Comparison of ENCODE assay signal across 8 cellular contexts in the genomic region with DNA sequence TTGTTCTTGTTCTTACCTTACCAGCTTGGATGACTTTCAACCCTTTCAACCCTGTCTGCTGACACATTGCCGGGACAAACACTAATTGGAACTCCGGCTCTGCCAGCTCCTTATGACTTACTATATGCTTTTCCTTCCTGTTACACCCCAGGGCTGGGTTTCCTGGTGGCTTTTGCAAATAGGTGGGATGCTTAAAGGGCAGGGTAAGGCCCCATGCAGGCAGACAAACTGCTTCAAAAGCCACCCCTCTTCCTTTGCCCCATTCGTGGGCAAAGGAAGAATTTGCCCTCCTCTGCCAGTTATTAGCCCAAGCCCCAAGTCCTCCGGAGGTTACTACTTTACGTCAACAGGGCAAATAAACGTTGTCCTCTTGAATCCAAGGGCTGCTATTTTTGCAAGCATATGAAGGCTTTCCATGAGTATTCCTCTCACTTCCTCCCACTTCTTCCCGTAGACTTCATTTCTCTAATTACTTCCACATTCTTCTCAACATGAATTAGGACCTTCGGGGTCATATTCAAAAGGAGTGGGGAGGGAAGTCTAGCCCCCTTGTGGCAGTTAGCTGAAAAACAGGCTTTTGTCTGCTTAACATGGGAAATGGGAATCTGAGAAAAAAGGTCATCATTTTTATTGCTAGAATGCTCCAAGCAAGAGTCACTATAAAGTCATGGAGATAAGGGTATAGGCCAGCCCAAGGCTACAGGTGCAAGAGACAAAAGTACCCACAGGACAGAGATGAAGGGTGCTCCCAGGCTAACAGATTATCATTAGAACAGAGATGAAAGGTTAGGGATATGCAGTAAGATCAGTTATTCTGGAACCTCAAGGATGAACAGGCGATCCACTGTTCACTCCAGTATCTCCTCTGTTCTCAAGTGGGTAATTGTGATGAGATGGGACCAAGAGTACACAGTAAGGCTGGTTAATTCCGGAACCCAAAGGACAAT. TPM values are rescaled to one million over a fixed set of nuclear protein-coding genes. Genes with fewer than 3 reads are reported as not detected.
DNase-seq lines count a peak whose midpoint lies in the region; ATAC-seq, FAIRE-seq and TF ChIP-seq lines count a peak whose summit lies in the region.

No MANE protein-coding gene starts in this region.

- POLR2A ChIA-PET in Caco-2 (lab: Charles Lee), result no interaction called here
- POLR2A ChIA-PET in endothelial cell of umbilical vein (lab: Charles Lee), result no interaction called here
- POLR2A ChIA-PET in naive thymus-derived CD4-positive, alpha-beta T cell (lab: Charles Lee), result no interaction called here
- POLR2A ChIA-PET in activated CD4-positive, alpha-beta memory T cell treated with anti-CD3 and anti-CD28 coated beads for 36 hours (lab: Charles Lee), result no interaction called here

- H3K4me1 ChIP-seq in Caco-2 (no peaks in the 10 kb centered on the region), HAP-1 (no peaks in the 10 kb centered on the region), endothelial cell of umbilical vein (ENCODE audit: control insufficient read depth, extremely low read depth, insufficient read depth, low read length) (peaks cover 17% of the 10 kb centered on the region)
- no peaks in the 10 kb centered on the region for H3K4me1 ChIP-seq in naive thymus-derived CD4-positive, alpha-beta T cell (ENCODE audit: control insufficient read depth in 2 of 2, insufficient read depth in 2 of 2, low read length in 2 of 2)

- in situ Hi-C loops in HAP-1 (cut with MboI; ENCODE audit: low sequenced_read_pairs), result no loop called here

- peak overlapping the region; percentile 15 for H3K27ac ChIP-seq in endothelial cell of umbilical vein (ENCODE audit: insufficient read depth, low read depth, low read length)
- no peak overlapping the region for H3K27ac ChIP-seq in naive thymus-derived CD4-positive, alpha-beta T cell (ENCODE audit: low read depth, low read length)

- no peaks in the 10 kb centered on the region for H4K20me1 ChIP-seq in endothelial cell of umbilical vein (replicated peaks; ENCODE audit: control insufficient read depth, extremely low read depth, insufficient read depth, low read length)

- no peak overlapping the region for H3K9ac ChIP-seq in endothelial cell of umbilical vein (replicated peaks; ENCODE audit: extremely low read depth, insufficient read depth, low read length)

- H3K4me2 ChIP-seq in endothelial cell of umbilical vein (ENCODE audit: insufficient read depth, low read length), result peak overlapping the region; percentile 74

- CTCF ChIA-PET in Caco-2 (lab: Charles Lee) (interaction anchor here (0.6 to 1.5 kb wide), 2 partner anchors 52 to 89 kb away, joined by 3 to 15 read pairs; no protein-coding TSS in a partner anchor), endothelial cell of umbilical vein (lab: Charles Lee) (interaction anchor here (0.9 to 1.6 kb wide), 18 partner anchors 9 to 256 kb away, joined by 3 to 40 read pairs (median 6); a partner anchor contains a TSS)
- CTCF ChIA-PET in naive thymus-derived CD4-positive, alpha-beta T cell (lab: Charles Lee), result no interaction called here
- CTCF ChIA-PET in activated CD4-positive, alpha-beta memory T cell treated with anti-CD3 and anti-CD28 coated beads for 36 hours (lab: Charles Lee), result interaction anchor here (0.6 to 2.4 kb wide), 3 partner anchors 26 to 263 kb away, joined by 3 to 7 read pairs (median 4); no protein-coding TSS in a partner anchor

- DNase-seq in Caco-2, result peak; percentile 35 to 44
- peak; percentile 39 to 58 for DNase-seq in HAP-1 (ENCODE audit: low spot score in 2 of 2)
- peak; percentile 45 for DNase-seq in OCI-M1 (lab: John Stamatoyannopoulos, UW)
- DNase-seq in endothelial cell of umbilical vein (ENCODE audit: low read depth, low spot score), result peak; percentile 74
- peak in 1 of 9 donors; percentile 2 for DNase-seq in naive thymus-derived CD4-positive, alpha-beta T cell
- no peak for DNase-seq in activated CD4-positive, alpha-beta memory T cell treated with anti-CD3 and anti-CD28 coated beads for 36 hours
- DNase-seq in HuH-7.5 (ENCODE audit: low spot score), result no peak

- H3K4me3 Mint-ChIP-seq in Caco-2 (ENCODE audit: unreplicated experiment), result no peak overlapping the region
- no peak overlapping the region for H3K4me3 Mint-ChIP-seq in naive thymus-derived CD4-positive, alpha-beta T cell
- no peak overlapping the region for H3K4me3 Mint-ChIP-seq in activated CD4-positive, alpha-beta memory T cell treated with anti-CD3 and anti-CD28 coated beads for 36 hours

- H3K36me3 ChIP-seq in Caco-2 (ENCODE audit: control insufficient read depth, insufficient read depth, low read length) (no peaks in the 10 kb centered on the region), HAP-1 (replicated peaks) (no peaks in the 10 kb centered on the region), endothelial cell of umbilical vein (ENCODE audit: control insufficient read depth in 2 of 2, extremely low read depth in 1 of 2, insufficient read depth in 2 of 2, low read length in 2 of 2) (no peaks in the 10 kb centered on the region)
- H3K36me3 ChIP-seq in naive thymus-derived CD4-positive, alpha-beta T cell (ENCODE audit: control insufficient read depth in 2 of 3, insufficient read depth in 3 of 3, low read length in 3 of 3), result no peaks in the 10 kb centered on the region

- no peak overlapping the region for H3K4me3 ChIP-seq in Caco-2 (ENCODE audit: low read depth, low read length)
- no peak overlapping the region for H3K4me3 ChIP-seq in HAP-1
- H3K4me3 ChIP-seq in endothelial cell of umbilical vein (replicated peaks in 1 of 3; ENCODE audit: insufficient read depth in 1 of 3, low read depth in 1 of 3, low read length in 3 of 3), result no peak overlapping the region
- no peak overlapping the region for H3K4me3 ChIP-seq in naive thymus-derived CD4-positive, alpha-beta T cell (ENCODE audit: low read length)

- BruUV-seq in Caco-2 (replicated peaks; lab: Mats Ljungman, UMichigan), result no TSS peak
- BruUV-seq in endothelial cell of umbilical vein (replicated peaks; lab: Mats Ljungman, UMichigan), result TSS peak; percentile 65

- H3K27ac Mint-ChIP-seq in Caco-2 (ENCODE audit: unreplicated experiment), result no peak overlapping the region
- no peak overlapping the region for H3K27ac Mint-ChIP-seq in naive thymus-derived CD4-positive, alpha-beta T cell
- H3K27ac Mint-ChIP-seq in activated CD4-positive, alpha-beta memory T cell treated with anti-CD3 and anti-CD28 coated beads for 36 hours, result no peak overlapping the region

- no peaks in the 10 kb centered on the region; the same call in 1 of the 2 replicates for H3K27me3 ChIP-seq in Caco-2 (replicated peaks; ENCODE audit: control insufficient read depth, insufficient read depth, low read length)
- H3K27me3 ChIP-seq in HAP-1 (ENCODE audit: low read depth), result no peaks in the 10 kb centered on the region
- H3K27me3 ChIP-seq in endothelial cell of umbilical vein (ENCODE audit: control insufficient read depth in 2 of 2, insufficient read depth in 2 of 2, low read length in 2 of 2), result no peaks in the 10 kb centered on the region
- H3K27me3 ChIP-seq in naive thymus-derived CD4-positive, alpha-beta T cell (ENCODE audit: control insufficient read depth in 2 of 2, insufficient read depth in 2 of 2, low read length in 2 of 2), result no peaks in the 10 kb centered on the region

- no peaks in the 10 kb centered on the region for H3K9me3 Mint-ChIP-seq in Caco-2 (ENCODE audit: unreplicated experiment)
- peaks cover 0 to 28% (median 0%) of the 10 kb centered on the region in 11 donors for H3K9me3 Mint-ChIP-seq in naive thymus-derived CD4-positive, alpha-beta T cell
- H3K9me3 Mint-ChIP-seq in activated CD4-positive, alpha-beta memory T cell treated with anti-CD3 and anti-CD28 coated beads for 36 hours, result peaks cover 6% of the 10 kb centered on the region

- dilution Hi-C loops in endothelial cell of umbilical vein (cut with MboI; ENCODE audit: extremely low pct_ligation_motif_present, low sequenced_read_pairs), result no loop called here

- FAIRE-seq in endothelial cell of umbilical vein (lab: Jason Lieb, UNC), result peak; percentile 59

- H3K79me2 ChIP-seq in endothelial cell of umbilical vein (ENCODE audit: control insufficient read depth, insufficient read depth, low read length), result no peaks in the 10 kb centered on the region

- H3K36me3 Mint-ChIP-seq in Caco-2 (ENCODE audit: insufficient read depth, unreplicated experiment), result no peaks in the 10 kb centered on the region
- H3K36me3 Mint-ChIP-seq in naive thymus-derived CD4-positive, alpha-beta T cell, result peaks cover 0 to under 1% (median 0%) of the 10 kb centered on the region in 5 donors
- peaks cover 2% of the 10 kb centered on the region for H3K36me3 Mint-ChIP-seq in activated CD4-positive, alpha-beta memory T cell treated with anti-CD3 and anti-CD28 coated beads for 36 hours

- peak; percentile 26 for ATAC-seq in naive thymus-derived CD4-positive, alpha-beta T cell
- no peak for ATAC-seq in GM21529 (IDR thresholded peaks at IDR 0.05; ENCODE audit: unreplicated experiment)

- no peaks in the 10 kb centered on the region for H3K27me3 Mint-ChIP-seq in Caco-2 (ENCODE audit: insufficient read depth, unreplicated experiment)
- H3K27me3 Mint-ChIP-seq in naive thymus-derived CD4-positive, alpha-beta T cell, result peaks cover 27 to 45% (median 33%) of the 10 kb centered on the region in 5 donors
- peaks cover 15% of the 10 kb centered on the region for H3K27me3 Mint-ChIP-seq in activated CD4-positive, alpha-beta memory T cell treated with anti-CD3 and anti-CD28 coated beads for 36 hours

- H3K9me3 ChIP-seq in Caco-2, result no peaks in the 10 kb centered on the region
- H3K9me3 ChIP-seq in HAP-1, result no peaks in the 10 kb centered on the region
- H3K9me3 ChIP-seq in endothelial cell of umbilical vein (replicated peaks; ENCODE audit: control insufficient read depth, insufficient read depth, low read length), result no peaks in the 10 kb centered on the region
- H3K9me3 ChIP-seq in naive thymus-derived CD4-positive, alpha-beta T cell (ENCODE audit: control insufficient read depth in 2 of 3, low read length in 3 of 3), result no peaks in the 10 kb centered on the region

- no peak for TF ChIP-seq POLR2A in endothelial cell of umbilical vein (IDR thresholded peaks at IDR 0.05; ENCODE audit: low read depth, low read length)

- TF ChIP-seq CTCF in Caco-2 (IDR thresholded peaks at IDR 0.05; ENCODE audit: insufficient read depth in 1 of 2, low read depth in 1 of 2, low read length in 1 of 2, severe bottlenecking in 1 of 2, unreplicated experiment in 1 of 2), result peak; percentile 46 to 51
- peak; percentile 71 to 74 for TF ChIP-seq CTCF in endothelial cell of umbilical vein (IDR thresholded peaks at IDR 0.05; ENCODE audit: extremely low read depth in 1 of 2, insufficient read depth in 1 of 2, low read depth in 1 of 2, low read length in 2 of 2)

- H3K4me1 Mint-ChIP-seq in Caco-2 (ENCODE audit: low read depth, unreplicated experiment), result no peaks in the 10 kb centered on the region
- peaks cover 0 to 1% (median 0%) of the 10 kb centered on the region in 7 donors for H3K4me1 Mint-ChIP-seq in naive thymus-derived CD4-positive, alpha-beta T cell
- no peaks in the 10 kb centered on the region for H3K4me1 Mint-ChIP-seq in activated CD4-positive, alpha-beta memory T cell treated with anti-CD3 and anti-CD28 coated beads for 36 hours (ENCODE audit: low read depth)

- H2AFZ ChIP-seq in endothelial cell of umbilical vein (ENCODE audit: low read depth, low read length), result peak overlapping the region; percentile 84

- intact Hi-C loops in Caco-2 (cut with micrococcal nuclease; ENCODE audit: unreplicated experiment), result loop anchor here (1.0 to 5.0 kb wide), 4 partner anchors 40 to 263 kb away; no protein-coding TSS in a partner anchor
- intact Hi-C loops in endothelial cell of umbilical vein (cut with micrococcal nuclease), result loop anchor here (1.0 to 2.0 kb wide), 8 partner anchors 52 to 286 kb away; a partner anchor contains a TSS
- intact Hi-C loops in naive thymus-derived CD4-positive, alpha-beta T cell (cut with micrococcal nuclease), result loop anchor here in 1 of 2 donors (2.0 kb wide), 1 partner anchor 52 kb away; no protein-coding TSS in a partner anchor
- intact Hi-C loops in activated CD4-positive, alpha-beta memory T cell treated with anti-CD3 and anti-CD28 coated beads for 36 hours (cut with micrococcal nuclease), result no loop called here

- H3K9me1 ChIP-seq in endothelial cell of umbilical vein (replicated peaks; ENCODE audit: control insufficient read depth, extremely low read depth, insufficient read depth, low read length), result no peaks in the 10 kb centered on the region

RNA-seq across cellular contexts. Expression of a gene that starts 56.3 kb away (rescaled TPM):
- total RNA-seq in Caco-2 (2022), result 1.4 and 2.9 TPM in 2 replicates
- total RNA-seq in endothelial cell of umbilical vein, result 522 and 562 TPM in 2 replicates
- polyA plus RNA-seq in endothelial cell of umbilical vein, result 235 and 237 TPM in 2 replicates
- 250 and 312 TPM in 2 replicates for polyA plus RNA-seq in endothelial cell of umbilical vein (2011; cell fraction: cytosol; rRNA removed)
- 299 and 313 TPM in 2 replicates for polyA plus RNA-seq in endothelial cell of umbilical vein (2011; cell fraction: nucleus; rRNA removed)
- 670 and 901 TPM in 2 replicates for polyA plus RNA-seq in endothelial cell of umbilical vein (2012)
- polyA minus RNA-seq in endothelial cell of umbilical vein, result 697 and 971 TPM in 2 replicates
- 5.9 TPM for polyA minus RNA-seq in endothelial cell of umbilical vein (2011; cell fraction: cytosol; rRNA and poly(A)+ RNA removed)
- polyA minus RNA-seq in endothelial cell of umbilical vein (2011; cell fraction: nucleus; rRNA and poly(A)+ RNA removed), result 149 and 281 TPM in 2 replicates
- under 1 TPM in 4 of 5 experiments, not detected in 1; 0.05 to 0.58 (median 0.29) TPM for total RNA-seq in naive thymus-derived CD4-positive, alpha-beta T cell
- not detected for polyA plus RNA-seq in naive thymus-derived CD4-positive, alpha-beta T cell
- total RNA-seq in activated CD4-positive, alpha-beta memory T cell treated with anti-CD3 and anti-CD28 coated beads for 36 hours, result under 1 TPM; 0.12 to 0.40 TPM

Comparison
In these comparisons a context has a peak if more than half of its experiments do, and no peak if none do; other contexts are left out.
1. DNase-seq: peak in Caco-2 (2 of 2), HAP-1 (2 of 2), OCI-M1 (single experiment) and endothelial cell of umbilical vein (single experiment); none in activated CD4-positive, alpha-beta memory T cell treated with anti-CD3 and anti-CD28 coated beads for 36 hours (single experiment) and HuH-7.5 (single experiment).
2. RNA of a gene that starts 56.3 kb away (total RNA-seq): 522 to 562 TPM in endothelial cell of umbilical vein; 1.4 to 2.9 TPM in Caco-2, 0.12 to 0.40 TPM in activated CD4-positive, alpha-beta memory T cell treated with anti-CD3 and anti-CD28 coated beads for 36 hours and 0.05 to 0.58 TPM in naive thymus-derived CD4-positive, alpha-beta T cell; every median in the first group is over 100 times any median in the second.